In the genomic region with DNA sequence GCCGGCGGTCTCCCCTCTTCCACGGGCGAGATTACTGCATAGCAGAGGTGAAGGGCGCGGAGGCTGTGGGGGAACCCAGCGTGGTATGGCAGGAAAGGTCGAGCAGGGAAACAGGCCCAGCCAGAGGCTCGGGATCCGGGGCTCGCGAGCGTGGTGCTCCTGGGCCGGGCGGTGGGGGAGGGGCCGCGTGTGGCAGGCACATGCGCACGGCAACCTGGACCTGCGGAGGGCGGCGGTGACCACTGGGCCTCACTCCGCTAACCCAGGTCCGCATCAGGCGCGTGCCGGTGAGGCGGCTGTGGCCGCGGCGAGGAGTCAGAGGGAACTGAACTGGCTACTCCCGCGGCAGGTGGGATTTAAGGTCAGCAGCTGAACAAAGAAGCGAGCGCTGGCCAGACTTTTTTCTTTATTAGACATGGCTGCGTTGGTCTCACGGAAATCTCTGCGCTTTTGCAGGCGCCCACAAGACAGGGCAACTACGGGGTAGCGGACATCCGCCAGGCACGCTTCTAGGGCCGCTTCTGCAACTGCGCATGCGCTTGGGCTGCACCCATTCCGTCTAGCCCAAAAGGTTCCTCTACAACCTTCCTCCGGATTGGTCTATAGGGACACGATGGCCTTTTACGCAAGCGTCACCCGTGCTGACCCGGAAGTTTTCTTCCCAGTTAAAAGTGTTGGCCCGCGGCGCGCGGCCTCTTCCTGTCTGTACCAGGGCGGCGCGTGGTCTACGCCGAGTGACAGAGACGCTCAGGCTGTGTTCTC, we compare ENCODE assay signal across 8 cellular contexts. TPM values are rescaled to one million over a fixed set of nuclear protein-coding genes. Genes with fewer than 3 reads are reported as not detected.
DNase-seq lines count a peak whose midpoint lies in the region; ATAC-seq and TF ChIP-seq lines count a peak whose summit lies in the region.

TSS of gene RPS5 (plus strand) at position 694 of the 762 bp plus-strand sequence. CDS start 869 bp downstream, outside the sequence.

- H3K27me3 ChIP-seq in esophagus (ENCODE audit: control insufficient read depth in 1 of 2, insufficient read depth in 2 of 2, low read length in 2 of 2) (no peaks in the 10 kb centered on the region), mucosa of stomach (ENCODE audit: control insufficient read depth, insufficient read depth, low read length) (no peaks in the 10 kb centered on the region)

- DNase-seq in DMS153 treated with DMSO at 0.1 percent for 48 hours (lab: John Stamatoyannopoulos, UW; ENCODE audit: unreplicated experiment) (peak; percentile 98), KBM-7 (peak; percentile 97)
- peak; percentile 95 for DNase-seq in activated T-cell treated with anti-CD3 and anti-CD28 coated beads, Interleukin-2, amount 50 U/mL, for 24 hours
- peak; percentile 86 to 91 for DNase-seq in stimulated activated CD8-positive, alpha-beta memory T cell treated with anti-CD3 and anti-CD28 coated beads, Interleukin-7, amount 100 ng/mL, for 1 hour (ENCODE audit: low read depth in 2 of 2)

- H3K9me3 Mint-ChIP-seq in activated T-cell treated with anti-CD3 and anti-CD28 coated beads, Interleukin-2, amount 50 U/mL, for 24 hours = no peaks in the 10 kb centered on the region

- WGBS in esophagus, 2 donors = 0 to 1% methylated on average over 64 of the region's 64 CpGs

- in situ Hi-C loops in KBM-7 (cut with MboI; ENCODE audit: low pct_unique_long_range_greater_than_20kb, low sequenced_read_pairs) = no loop called here

- H3K4me1 ChIP-seq in esophagus (ENCODE audit: control insufficient read depth in 2 of 2, insufficient read depth in 2 of 2, low read length in 1 of 2) = peaks cover 9 to 18% of the 10 kb centered on the region in 2 donors
- peaks cover 31% of the 10 kb centered on the region for H3K4me1 ChIP-seq in mucosa of stomach (ENCODE audit: control insufficient read depth, insufficient read depth, low read length)

- peak within 1 kb of the TSS; percentile 97 for H3K4me3 Mint-ChIP-seq in activated T-cell treated with anti-CD3 and anti-CD28 coated beads, Interleukin-2, amount 50 U/mL, for 24 hours

- peak; percentile 76 for ATAC-seq in GM21717 (IDR thresholded peaks at IDR 0.05; ENCODE audit: unreplicated experiment)

- peak within 1 kb of the TSS; percentile 98 to 99 for H3K27ac ChIP-seq in esophagus (ENCODE audit: low read depth in 2 of 2, low read length in 1 of 2)

- no peaks in the 10 kb centered on the region for H3K27me3 Mint-ChIP-seq in activated T-cell treated with anti-CD3 and anti-CD28 coated beads, Interleukin-2, amount 50 U/mL, for 24 hours

- peak within 1 kb of the TSS; percentile 92 for H3K9ac ChIP-seq in mucosa of stomach (ENCODE audit: low read length)

- peaks cover 46% of the 10 kb centered on the region for H3K4me1 Mint-ChIP-seq in activated T-cell treated with anti-CD3 and anti-CD28 coated beads, Interleukin-2, amount 50 U/mL, for 24 hours (ENCODE audit: low read depth)

- peak within 1 kb of the TSS; percentile 80 to 84 for H3K4me3 ChIP-seq in esophagus (ENCODE audit: low read depth in 1 of 2, low read length in 2 of 2)
- peak within 1 kb of the TSS; percentile 79 for H3K4me3 ChIP-seq in mucosa of stomach (ENCODE audit: low read length)

- H3K36me3 Mint-ChIP-seq in activated T-cell treated with anti-CD3 and anti-CD28 coated beads, Interleukin-2, amount 50 U/mL, for 24 hours (ENCODE audit: low read depth) = peaks cover 55% of the 10 kb centered on the region

- peak within 1 kb of the TSS; percentile 99 for H3K27ac Mint-ChIP-seq in activated T-cell treated with anti-CD3 and anti-CD28 coated beads, Interleukin-2, amount 50 U/mL, for 24 hours

- H3K9me3 ChIP-seq in esophagus (ENCODE audit: control insufficient read depth in 2 of 2, insufficient read depth in 1 of 2, low read depth in 1 of 2, low read length in 1 of 2) = no peaks in the 10 kb centered on the region
- no peaks in the 10 kb centered on the region for H3K9me3 ChIP-seq in mucosa of stomach (ENCODE audit: control insufficient read depth, low read length)

- peaks cover 0 to 4% of the 10 kb centered on the region in 2 donors for H3K36me3 ChIP-seq in esophagus (ENCODE audit: control insufficient read depth in 2 of 2, insufficient read depth in 2 of 2, low read length in 1 of 2)
- no peaks in the 10 kb centered on the region for H3K36me3 ChIP-seq in mucosa of stomach (ENCODE audit: control insufficient read depth, insufficient read depth, low read length)

TF ChIP-seq in PFSK-1, 5 proteins besides CTCF, POLR2A, EP300 and RAD21:
- TF ChIP-seq FOXP2 (optimal IDR thresholded peaks at IDR 0.05; ENCODE audit: borderline replicate concordance, extremely low read depth, extremely low read length, insufficient read depth) = peak; percentile 32
- TF ChIP-seq POLR2AphosphoS5 (IDR thresholded peaks at IDR 0.05; ENCODE audit: low read depth, low read length) = peak; percentile 95
- peak; percentile 93; the same call in 1 of the 2 replicates for TF ChIP-seq SIN3A (IDR thresholded peaks at IDR 0.05; ENCODE audit: borderline replicate concordance, insufficient read depth, low read length)
- no peak; a peak in 1 of 4 replicates for TF ChIP-seq REST (IDR thresholded peaks at IDR 0.05; ENCODE audit: insufficient read depth in 1 of 2, low read depth in 2 of 2, low read length in 2 of 2)
- peak; percentile 90 for TF ChIP-seq TAF1 (IDR thresholded peaks at IDR 0.05; ENCODE audit: borderline replicate concordance, insufficient read depth, low read length)

RNA-seq across cellular contexts. Expression of gene RPS5, which starts in this region (rescaled TPM):
- 5,346 TPM for polyA plus RNA-seq in PFSK-1 (2012; ENCODE audit: insufficient read length, low read depth)
- polyA plus RNA-seq in esophagus = 1,000 to 10,000 TPM in 1 of 2 donors, 100 to 1,000 TPM in 1; 725 to 1,912 TPM

Comparison
In these comparisons a context has a peak if more than half of its experiments do, and no peak if none do; other contexts are left out.
1. Peak in every context shown above with its lines: DNase-seq, ATAC-seq, H3K4me3 ChIP-seq and H3K27ac ChIP-seq.